Comparison of ENCODE assay signal across 24 cellular contexts in the genomic region with DNA sequence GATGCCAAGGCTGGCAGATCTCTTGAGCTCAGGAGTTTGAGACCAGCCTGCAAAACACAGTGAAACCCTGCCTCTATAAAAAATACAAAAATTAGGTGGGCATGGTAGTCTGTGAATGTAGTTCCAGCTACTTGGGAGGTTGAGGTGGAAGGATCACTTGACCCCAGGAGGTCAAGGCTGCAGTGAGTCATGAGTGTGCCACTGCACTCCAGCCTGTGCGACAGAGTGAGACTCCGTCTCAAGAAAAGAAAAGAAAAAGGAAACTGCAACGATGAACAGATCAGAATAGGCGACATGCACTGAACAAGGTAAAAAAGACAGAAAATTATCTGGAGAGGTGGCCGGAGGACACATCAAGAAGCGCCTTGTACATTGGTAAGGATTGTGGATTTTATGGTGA.
DNase-seq lines count a peak whose midpoint lies in the region; ATAC-seq and TF ChIP-seq lines count a peak whose summit lies in the region.
"Had no signal": no experiment of that assay in that cellular context is flagged by ENCODE, and none has a peak within 500 bp of the region (broad histone marks: within the 10 kb centered on the region; RNA-seq: fewer than 3 reads in every experiment).

No MANE protein-coding gene starts in this region.

- peaks cover 21% of the 10 kb centered on the region for H3K36me3 Mint-ChIP-seq in activated CD8-positive, alpha-beta memory T cell treated with anti-CD3 and anti-CD28 coated beads, Interleukin-2, amount 10 ng/mL, durations not matched to agents 7 days and 5 days
- peaks cover 5% of the 10 kb centered on the region for H3K36me3 Mint-ChIP-seq in IgD-negative memory B cell
- peaks cover 21% of the 10 kb centered on the region for H3K36me3 Mint-ChIP-seq in activated naive CD8-positive, alpha-beta T cell
- H3K36me3 Mint-ChIP-seq in nephron progenitor cell (ENCODE audit: low read depth), result no peaks in the 10 kb centered on the region

- peaks cover 0 to 5% (median 0%) of the 10 kb centered on the region in 4 donors for H3K4me1 ChIP-seq in upper lobe of left lung
- H3K4me1 ChIP-seq: A549, tibial nerve had no signal

- H3K4me1 Mint-ChIP-seq in activated CD8-positive, alpha-beta memory T cell treated with anti-CD3 and anti-CD28 coated beads, Interleukin-2, amount 10 ng/mL, durations not matched to agents 7 days and 5 days, result peaks cover 65% of the 10 kb centered on the region
- H3K4me1 Mint-ChIP-seq in IgD-negative memory B cell (peaks cover 47 to 51% (median 48%) of the 10 kb centered on the region in 3 donors), nephron progenitor cell (peaks cover 27% of the 10 kb centered on the region)
- H3K4me1 Mint-ChIP-seq in activated naive CD8-positive, alpha-beta T cell (ENCODE audit: low read depth), result peaks cover 88% of the 10 kb centered on the region
- H3K4me1 Mint-ChIP-seq: endodermal cell had no signal

- H3K27ac ChIP-seq in upper lobe of left lung, result no peak overlapping the region
- H3K27ac ChIP-seq: BLaER1, brain microvascular endothelial cell, RWPE1, SK-N-MC, tibial nerve had no signal

- no peak for TF ChIP-seq POLR2A in upper lobe of left lung (IDR thresholded peaks at IDR 0.05)

- H3K9me3 ChIP-seq in upper lobe of left lung, result no peaks in the 10 kb centered on the region
- H3K9me3 ChIP-seq: A549, tibial nerve had no signal

- ATAC-seq in activated CD8-positive, alpha-beta memory T cell treated with anti-CD3 and anti-CD28 coated beads, Interleukin-2, amount 10 ng/mL, durations not matched to agents 7 days and 5 days, result no peak
- ATAC-seq in omental fat pad (ENCODE audit: low FRiP score), result no peak
- no peak for ATAC-seq in upper lobe of left lung (ENCODE audit: low FRiP score in 2 of 2)
- ATAC-seq: A549 had no signal

- no peaks in the 10 kb centered on the region for H3K36me3 ChIP-seq in upper lobe of left lung
- H3K36me3 ChIP-seq: BLaER1, brain microvascular endothelial cell, tibial nerve had no signal

- 71 to 88% methylated on average over 6 of the region's 6 CpGs for WGBS in upper lobe of left lung, 2 donors

- no peak for DNase-seq in activated CD8-positive, alpha-beta memory T cell treated with anti-CD3 and anti-CD28 coated beads, Interleukin-2, amount 10 ng/mL, durations not matched to agents 7 days and 5 days
- DNase-seq in activated CD8-positive, alpha-beta memory T cell treated with anti-CD3 and anti-CD28 coated beads, Interleukin-2, amount 50 U/mL, for 4 hours, result no peak
- no peak for DNase-seq in nephron progenitor cell
- no peak for DNase-seq in NCI-H2029 treated with DMSO at 0.1 percent for 48 hours (lab: John Stamatoyannopoulos, UW)
- no peak for DNase-seq in omental fat pad (ENCODE audit: low spot score)
- DNase-seq in upper lobe of left lung, result no peak
- DNase-seq: activated CD4-positive, CD25-positive, alpha-beta regulatory T cell; brain microvascular endothelial cell; endodermal cell; MV-4-11; NCI-H1694 treated with DMSO at 0.1 percent for 48 hours; NCI-H2227 treated with DMSO at 0.1 percent for 48 hours; small intestine; stimulated activated CD4-positive, alpha-beta T cell treated with anti-CD3 and anti-CD28 coated beads, Interleukin-2, amount 100 ng/mL, for 24 hours; stimulated activated naive CD4-positive, alpha-beta T cell; T1000 had no signal

- H3K4me3 Mint-ChIP-seq in activated CD8-positive, alpha-beta memory T cell treated with anti-CD3 and anti-CD28 coated beads, Interleukin-2, amount 10 ng/mL, durations not matched to agents 7 days and 5 days, result peak overlapping the region; percentile 67
- H3K4me3 Mint-ChIP-seq in IgD-negative memory B cell, result peak overlapping the region in 3 of 4 donors; percentile 23 to 91 (median 83)
- peak overlapping the region; percentile 72 for H3K4me3 Mint-ChIP-seq in activated naive CD8-positive, alpha-beta T cell
- no peak overlapping the region for H3K4me3 Mint-ChIP-seq in nephron progenitor cell
- H3K4me3 Mint-ChIP-seq: endodermal cell had no signal

- H3K27me3 Mint-ChIP-seq in activated CD8-positive, alpha-beta memory T cell treated with anti-CD3 and anti-CD28 coated beads, Interleukin-2, amount 10 ng/mL, durations not matched to agents 7 days and 5 days, result no peaks in the 10 kb centered on the region
- H3K27me3 Mint-ChIP-seq in IgD-negative memory B cell, result no peaks in the 10 kb centered on the region
- H3K27me3 Mint-ChIP-seq in activated naive CD8-positive, alpha-beta T cell, result no peaks in the 10 kb centered on the region
- no peaks in the 10 kb centered on the region for H3K27me3 Mint-ChIP-seq in nephron progenitor cell (ENCODE audit: low read depth, poor library complexity)

- no peak overlapping the region for H3K4me3 ChIP-seq in upper lobe of left lung
- H3K4me3 ChIP-seq: A549, BLaER1, lung, SK-N-MC, tibial nerve had no signal

- TF ChIP-seq CTCF in nephron progenitor cell (IDR thresholded peaks at IDR 0.05) (no peak), omental fat pad (IDR thresholded peaks at IDR 0.05) (no peak), upper lobe of left lung (IDR thresholded peaks at IDR 0.05) (no peak)

- CTCF ChIA-PET in activated CD8-positive, alpha-beta memory T cell treated with anti-CD3 and anti-CD28 coated beads, Interleukin-2, amount 10 ng/mL, durations not matched to agents 7 days and 5 days (lab: Charles Lee), result interaction anchor here (1.2 kb wide), 1 partner anchor 44 kb away, joined by 4 read pairs; no protein-coding TSS in a partner anchor

- peak overlapping the region; percentile 77 for H3K27ac Mint-ChIP-seq in activated CD8-positive, alpha-beta memory T cell treated with anti-CD3 and anti-CD28 coated beads, Interleukin-2, amount 10 ng/mL, durations not matched to agents 7 days and 5 days
- H3K27ac Mint-ChIP-seq in IgD-negative memory B cell (peak overlapping the region; percentile 77 to 88 (median 80)), nephron progenitor cell (peak overlapping the region; percentile 84)
- peak overlapping the region; percentile 86 for H3K27ac Mint-ChIP-seq in activated naive CD8-positive, alpha-beta T cell
- H3K27ac Mint-ChIP-seq: endodermal cell had no signal

- no peaks in the 10 kb centered on the region for H3K27me3 ChIP-seq in upper lobe of left lung
- H3K27me3 ChIP-seq: BLaER1, brain microvascular endothelial cell, tibial nerve had no signal

- TF ChIP-seq EP300 in upper lobe of left lung (IDR thresholded peaks at IDR 0.05), result no peak

- no peaks in the 10 kb centered on the region for H3K9me3 Mint-ChIP-seq in activated CD8-positive, alpha-beta memory T cell treated with anti-CD3 and anti-CD28 coated beads, Interleukin-2, amount 10 ng/mL, durations not matched to agents 7 days and 5 days (ENCODE audit: low read depth)
- peaks cover 0 to 9% (median 2%) of the 10 kb centered on the region in 3 donors for H3K9me3 Mint-ChIP-seq in IgD-negative memory B cell
- peaks cover 3% of the 10 kb centered on the region for H3K9me3 Mint-ChIP-seq in activated naive CD8-positive, alpha-beta T cell (ENCODE audit: low read depth)
- H3K9me3 Mint-ChIP-seq in nephron progenitor cell, result peaks cover 13% of the 10 kb centered on the region
